28 cellular contexts compared by ENCODE assay signal in the genomic region with DNA sequence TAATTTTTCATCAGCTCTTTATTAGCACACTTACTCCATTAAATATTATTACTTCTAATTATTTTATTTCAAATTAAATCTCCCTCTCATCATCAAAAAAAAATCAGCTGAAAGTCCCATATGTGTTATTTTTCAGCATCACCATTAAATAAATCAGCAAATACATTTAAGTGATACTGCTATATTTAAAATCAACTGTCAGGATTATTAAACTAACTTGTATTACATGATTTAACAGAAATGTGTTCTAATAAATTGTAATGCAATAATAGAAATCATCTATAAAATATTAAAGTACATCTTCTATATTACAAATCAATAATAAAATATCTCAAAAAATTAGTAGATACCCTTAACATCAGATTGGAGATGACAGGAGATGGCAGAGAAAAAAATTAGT.
"Had no signal": no experiment of that assay in that cellular context is flagged by ENCODE, and none has a peak within 500 bp of the region (broad histone marks: within the 10 kb centered on the region; RNA-seq: fewer than 3 reads in every experiment).

No MANE protein-coding gene starts in this region.

- H3K27ac ChIP-seq: neural progenitor cell, ovary, parathyroid adenoma, psoas muscle, right lobe of liver, sigmoid colon, spleen, suprapubic skin, testis, tibial artery, transverse colon, vagina had no signal

- DNase-seq: natural killer cell; occipital lobe; ovary; posterior cingulate gyrus; psoas muscle; right cardiac atrium; right lobe of liver; sigmoid colon; spleen; stimulated activated CD4-positive, alpha-beta T cell treated with anti-CD3 and anti-CD28 coated beads, Interleukin-12 subunit alpha, Interleukin-12 subunit beta, amount 100 ng/mL, for 4 hours; stimulated activated CD4-positive, alpha-beta T cell treated with anti-CD3 and anti-CD28 coated beads, Interleukin-1b, Interleukin-23, amount 100 ng/mL, for 48 hours; stimulated activated CD4-positive, alpha-beta T cell treated with anti-CD3 and anti-CD28 coated beads, Interleukin-4, amount 100 ng/mL, for 1 hour; stimulated activated CD4-positive, alpha-beta T cell treated with anti-CD3 and anti-CD28 coated beads, Interleukin-4, amount 100 ng/mL, for 4 hours; stimulated activated CD8-positive, alpha-beta memory T cell treated with anti-CD3 and anti-CD28 coated beads, Interleukin-4, amount 100 ng/mL, for 48 hours; stimulated activated naive CD4-positive, alpha-beta T cell; stimulated activated naive CD8-positive, alpha-beta T cell treated with anti-CD3 and anti-CD28 coated beads, Interleukin-15, amount 100 ng/mL, for 72 hours; stimulated activated naive CD8-positive, alpha-beta T cell treated with anti-CD3 and anti-CD28 coated beads, Interleukin-15, Interleukin-2, amounts not matched to agents 100 U/mL and 50 U/mL, for 24 hours; substantia nigra; testis; tibial artery; transverse colon had no signal

- H3K4me2 ChIP-seq: neural progenitor cell, smooth muscle cell had no signal

- H3K9me3 ChIP-seq: ovary, psoas muscle, right lobe of liver, suprapubic skin, testis, tibial artery, transverse colon, vagina had no signal

- ATAC-seq: natural killer cell; psoas muscle; right cardiac atrium; right lobe of liver; stimulated activated memory B cell treated with anti-CD40 and anti-IgM and Interleukin-4, amounts not matched to agents 10 μg/mL and 1 μg/mL and 100 μg/mL, for 72 hours; stimulated activated naive CD8-positive, alpha-beta T cell treated with anti-CD3 and anti-CD28 coated beads, Interleukin-15, amount 100 ng/mL, for 72 hours; stimulated activated naive CD8-positive, alpha-beta T cell treated with anti-CD3 and anti-CD28 coated beads, Interleukin-15, Interleukin-2, amounts not matched to agents 100 U/mL and 50 U/mL, for 24 hours had no signal

- FAIRE-seq: urothelium cell line had no signal

- H3K9ac ChIP-seq: neural progenitor cell, parathyroid adenoma had no signal

- H3K36me3 ChIP-seq: neural progenitor cell, ovary, right lobe of liver, sigmoid colon, spleen, suprapubic skin, tibial artery, transverse colon, vagina had no signal

- H3K27me3 ChIP-seq: neural progenitor cell, ovary, right lobe of liver, sigmoid colon, spleen, suprapubic skin, testis, tibial artery, transverse colon, vagina had no signal

- H3K4me3 ChIP-seq: neural progenitor cell, ovary, psoas muscle, right lobe of liver, sigmoid colon, smooth muscle cell, spleen, suprapubic skin, testis, tibial artery, transverse colon, vagina had no signal

- H2AFZ ChIP-seq: neural progenitor cell, parathyroid adenoma had no signal

- H3K79me2 ChIP-seq: parathyroid adenoma had no signal

- H3K4me1 ChIP-seq: neural progenitor cell, parathyroid adenoma, psoas muscle, right lobe of liver, spleen, suprapubic skin, testis, tibial artery, transverse colon, vagina had no signal
